In genomic region chrX:154397888-154398667, GRCh38 we compare ENCODE assay signal across 1 cellular context.
TF ChIP-seq lines count a peak whose summit lies in the region.

Gene RPL10, plus strand, starts transcription at chrX:154398377. Its CDS starts 143 bp downstream, at chrX:154398520.

TF ChIP-seq in HepG2, 621 proteins besides CTCF, POLR2A, EP300 and RAD21 (continued from another document and continues in another):
- TF ChIP-seq SYNCRIP (IDR thresholded peaks at IDR 0.05; ENCODE audit: insufficient read depth, low read depth, low read length) (no peak), FOXJ3 (CRISPR knock-in tag; IDR thresholded peaks at IDR 0.05; ENCODE audit: borderline replicate concordance) (no peak), ZNF83 (CRISPR knock-in tag; IDR thresholded peaks at IDR 0.05; ENCODE audit: borderline replicate concordance) (no peak), IRF2 (CRISPR knock-in tag; IDR thresholded peaks at IDR 0.05) (peak; percentile 85; the same call in 1 of the 2 replicates), ZKSCAN8 (CRISPR knock-in tag; IDR thresholded peaks at IDR 0.05; ENCODE audit: borderline replicate concordance) (no peak), AFF4 (CRISPR knock-in tag; IDR thresholded peaks at IDR 0.05) (peak; percentile 38; the same call in 1 of the 2 replicates), ZSCAN30 (CRISPR knock-in tag; IDR thresholded peaks at IDR 0.05) (0 out of 2 replicates have a peak, but pooled peaks have one; percentile 24), ZNF280B (CRISPR knock-in tag; IDR thresholded peaks at IDR 0.05; ENCODE audit: borderline replicate concordance) (no peak), NFE2 (CRISPR knock-in tag; IDR thresholded peaks at IDR 0.05) (no peak), NRL (CRISPR knock-in tag; IDR thresholded peaks at IDR 0.05; ENCODE audit: borderline replicate concordance) (no peak), DDIT3 (CRISPR knock-in tag; IDR thresholded peaks at IDR 0.05) (no peak), HNRNPH1 (optimal IDR thresholded peaks at IDR 0.05; ENCODE audit: low read depth, low read length) (no peak), ZSCAN21 (CRISPR knock-in tag; IDR thresholded peaks at IDR 0.05; ENCODE audit: borderline replicate concordance) (peak; percentile 49; the same call in 1 of the 2 replicates), ZNF784 (CRISPR knock-in tag; IDR thresholded peaks at IDR 0.05; ENCODE audit: borderline replicate concordance) (no peak), REPIN1 (CRISPR knock-in tag; IDR thresholded peaks at IDR 0.05; ENCODE audit: borderline replicate concordance, low read depth) (no peak), GABPB1 (CRISPR knock-in tag; IDR thresholded peaks at IDR 0.05) (peak; percentile 89), MTF2 (CRISPR knock-in tag; IDR thresholded peaks at IDR 0.05; ENCODE audit: borderline replicate concordance) (no peak), ZNF776 (CRISPR knock-in tag; IDR thresholded peaks at IDR 0.05) (no peak; the same call in 1 of the 2 replicates), KMT2A (CRISPR knock-in tag; IDR thresholded peaks at IDR 0.05) (peak; percentile 15; the same call in 1 of the 2 replicates), ZSCAN12 (CRISPR knock-in tag; IDR thresholded peaks at IDR 0.05) (no peak), KIAA2018 (CRISPR knock-in tag; IDR thresholded peaks at IDR 0.05; ENCODE audit: borderline replicate concordance) (0 out of 2 replicates have a peak, but pooled peaks have one; percentile 49), MZF1 (CRISPR knock-in tag; IDR thresholded peaks at IDR 0.05; ENCODE audit: borderline replicate concordance) (no peak), ZNF850 (CRISPR knock-in tag; conservative IDR thresholded peaks at IDR 0.05) (no peak), ARNT2 (CRISPR knock-in tag; IDR thresholded peaks at IDR 0.05; ENCODE audit: low read depth) (peak; percentile 40; the same call in 1 of the 2 replicates), SP140L (CRISPR knock-in tag; IDR thresholded peaks at IDR 0.05; ENCODE audit: borderline replicate concordance) (no peak), NFIC (IDR thresholded peaks at IDR 0.05; ENCODE audit: low read length) (no peak), SALL2 (CRISPR knock-in tag; IDR thresholded peaks at IDR 0.05) (0 out of 2 replicates have a peak, but pooled peaks have one; percentile 7), ZSCAN9 (CRISPR knock-in tag; IDR thresholded peaks at IDR 0.05; ENCODE audit: borderline replicate concordance) (peak; percentile 87), RBAK (CRISPR knock-in tag; IDR thresholded peaks at IDR 0.05) (no peak), ZBTB20 (CRISPR knock-in tag; IDR thresholded peaks at IDR 0.05; ENCODE audit: borderline replicate concordance, low read depth) (0 out of 2 replicates have a peak, but pooled peaks have one; percentile 22), ZNF678 (CRISPR knock-in tag; IDR thresholded peaks at IDR 0.05) (no peak), ZNF260 (CRISPR knock-in tag; IDR thresholded peaks at IDR 0.05; ENCODE audit: borderline replicate concordance, low read depth) (no peak)
- TF ChIP-seq, protein P1, sequence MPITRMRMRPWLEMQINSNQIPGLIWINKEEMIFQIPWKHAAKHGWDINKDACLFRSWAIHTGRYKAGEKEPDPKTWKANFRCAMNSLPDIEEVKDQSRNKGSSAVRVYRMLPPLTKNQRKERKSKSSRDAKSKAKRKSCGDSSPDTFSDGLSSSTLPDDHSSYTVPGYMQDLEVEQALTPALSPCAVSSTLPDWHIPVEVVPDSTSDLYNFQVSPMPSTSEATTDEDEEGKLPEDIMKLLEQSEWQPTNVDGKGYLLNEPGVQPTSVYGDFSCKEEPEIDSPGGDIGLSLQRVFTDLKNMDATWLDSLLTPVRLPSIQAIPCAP (CRISPR knock-in tag; IDR thresholded peaks at IDR 0.05; ENCODE audit: low read depth) = no peak
- TF ChIP-seq, protein P2, sequence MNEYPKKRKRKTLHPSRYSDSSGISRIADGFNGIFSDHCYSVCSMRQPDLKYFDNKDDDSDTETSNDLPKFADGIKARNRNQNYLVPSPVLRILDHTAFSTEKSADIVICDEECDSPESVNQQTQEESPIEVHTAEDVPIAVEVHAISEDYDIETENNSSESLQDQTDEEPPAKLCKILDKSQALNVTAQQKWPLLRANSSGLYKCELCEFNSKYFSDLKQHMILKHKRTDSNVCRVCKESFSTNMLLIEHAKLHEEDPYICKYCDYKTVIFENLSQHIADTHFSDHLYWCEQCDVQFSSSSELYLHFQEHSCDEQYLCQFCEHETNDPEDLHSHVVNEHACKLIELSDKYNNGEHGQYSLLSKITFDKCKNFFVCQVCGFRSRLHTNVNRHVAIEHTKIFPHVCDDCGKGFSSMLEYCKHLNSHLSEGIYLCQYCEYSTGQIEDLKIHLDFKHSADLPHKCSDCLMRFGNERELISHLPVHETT (CRISPR knock-in tag; conservative IDR thresholded peaks at IDR 0.05) = no peak
- TF ChIP-seq, protein P3, sequence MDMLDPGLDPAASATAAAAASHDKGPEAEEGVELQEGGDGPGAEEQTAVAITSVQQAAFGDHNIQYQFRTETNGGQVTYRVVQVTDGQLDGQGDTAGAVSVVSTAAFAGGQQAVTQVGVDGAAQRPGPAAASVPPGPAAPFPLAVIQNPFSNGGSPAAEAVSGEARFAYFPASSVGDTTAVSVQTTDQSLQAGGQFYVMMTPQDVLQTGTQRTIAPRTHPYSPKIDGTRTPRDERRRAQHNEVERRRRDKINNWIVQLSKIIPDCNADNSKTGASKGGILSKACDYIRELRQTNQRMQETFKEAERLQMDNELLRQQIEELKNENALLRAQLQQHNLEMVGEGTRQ (IDR thresholded peaks at IDR 0.05; ENCODE audit: low read depth, low read length) = no peak
- TF ChIP-seq, protein P3 (CRISPR knock-in tag; IDR thresholded peaks at IDR 0.05; ENCODE audit: borderline replicate concordance) = peak; percentile 59; the same call in 1 of the 2 replicates
- TF ChIP-seq, protein P4, sequence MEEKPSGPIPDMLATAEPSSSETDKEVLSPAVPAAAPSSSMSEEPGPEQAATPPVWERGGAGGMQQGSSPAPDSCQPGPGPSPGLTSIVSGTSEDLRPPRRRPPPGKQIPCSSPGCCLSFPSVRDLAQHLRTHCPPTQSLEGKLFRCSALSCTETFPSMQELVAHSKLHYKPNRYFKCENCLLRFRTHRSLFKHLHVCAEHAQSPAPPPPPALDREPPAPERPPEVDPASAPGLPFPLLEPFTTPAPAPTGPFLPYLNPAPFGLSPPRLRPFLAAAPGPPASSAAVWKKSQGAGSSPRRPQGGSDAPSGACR (CRISPR knock-in tag; IDR thresholded peaks at IDR 0.05) = no peak
